ENCODE assay signal across 8 cellular contexts in genomic region chr15:90387534-90388461, GRCh38. TPM values are rescaled to one million over a fixed set of nuclear protein-coding genes. Genes with fewer than 3 reads are reported as not detected.
A peak's percentile ranks its signal among the peaks of the same experiment; 100 is the strongest.
DNase-seq lines count a peak whose midpoint lies in the region; TF ChIP-seq lines count a peak whose summit lies in the region.

Gene IQGAP1 (plus strand): TSS chr15:90388242. CDS start chr15:90388342, 100 bp downstream.

- peaks cover 36% of the 10 kb centered on the region for H3K36me3 Mint-ChIP-seq in activated T-helper 2 cell treated with anti-CD3 and anti-CD28 coated beads, Interferon-gamma antibody, Interleukin-2, Interleukin-4, amounts not matched to agents 10 μg/mL and 5 μg/mL and 100 μg/mL, durations not matched to agents 14 hours and 24 hours and 36 hours (ENCODE audit: low read depth)
- H3K36me3 Mint-ChIP-seq in nephron (ENCODE audit: low read depth): peaks cover 15% of the 10 kb centered on the region
- H3K36me3 Mint-ChIP-seq in stimulated activated naive CD8-positive, alpha-beta T cell treated with anti-CD3 and anti-CD28 coated beads, Interleukin-15, Interleukin-2, amounts not matched to agents 100 ng/mL and 50 ng/mL, for 24 hours (ENCODE audit: low read depth): peaks cover 35% of the 10 kb centered on the region

- peaks cover 33% of the 10 kb centered on the region for H3K4me1 Mint-ChIP-seq in activated T-helper 2 cell treated with anti-CD3 and anti-CD28 coated beads, Interferon-gamma antibody, Interleukin-2, Interleukin-4, amounts not matched to agents 10 μg/mL and 5 μg/mL and 100 μg/mL, durations not matched to agents 14 hours and 24 hours and 36 hours (ENCODE audit: low read depth)
- H3K4me1 Mint-ChIP-seq in nephron: peaks cover 50% of the 10 kb centered on the region
- peaks cover 48% of the 10 kb centered on the region for H3K4me1 Mint-ChIP-seq in stimulated activated naive CD8-positive, alpha-beta T cell treated with anti-CD3 and anti-CD28 coated beads, Interleukin-15, Interleukin-2, amounts not matched to agents 100 ng/mL and 50 ng/mL, for 24 hours (ENCODE audit: low read depth)

- POLR2A ChIA-PET in RWPE1 (lab: Yijun Ruan, JAX; ENCODE audit: low non-redundant PET): interaction anchor here (0.5 to 1.3 kb wide), 4 partner anchors 12 to 61 kb away, joined by 4 to 7 read pairs (median 6); partner anchors contain the start of gene ZNF774

- H3K27ac Mint-ChIP-seq in activated T-helper 2 cell treated with anti-CD3 and anti-CD28 coated beads, Interferon-gamma antibody, Interleukin-2, Interleukin-4, amounts not matched to agents 10 μg/mL and 5 μg/mL and 100 μg/mL, durations not matched to agents 14 hours and 24 hours and 36 hours: peak within 1 kb of the TSS; percentile 95
- H3K27ac Mint-ChIP-seq in nephron: peak within 1 kb of the TSS; percentile 88 to 96 (median 93)
- peak within 1 kb of the TSS; percentile 89 for H3K27ac Mint-ChIP-seq in stimulated activated naive CD8-positive, alpha-beta T cell treated with anti-CD3 and anti-CD28 coated beads, Interleukin-15, Interleukin-2, amounts not matched to agents 100 ng/mL and 50 ng/mL, for 24 hours

- DNase-seq in Daoy (ENCODE audit: low read depth) (peak; percentile 94), GOT3 (lab: John Stamatoyannopoulos, UW) (peak; percentile 90), LNCaP clone FGC (ENCODE audit: low read depth) (peak; percentile 85), RWPE1 (ENCODE audit: low spot score) (peak; percentile 99), fibroblast of pulmonary artery (ENCODE audit: low read depth) (peak; percentile 97)
- peak; percentile 96 for DNase-seq in activated T-helper 2 cell treated with anti-CD3 and anti-CD28 coated beads, Interferon-gamma antibody, Interleukin-2, Interleukin-4, amounts not matched to agents 10 μg/mL and 5 μg/mL and 100 μg/mL, durations not matched to agents 14 hours and 24 hours and 36 hours (ENCODE audit: low spot score)

- intact Hi-C loops in activated T-helper 2 cell treated with anti-CD3 and anti-CD28 coated beads, Interferon-gamma antibody, Interleukin-2, Interleukin-4, amounts not matched to agents 10 μg/mL and 5 μg/mL and 100 μg/mL, durations not matched to agents 14 hours and 24 hours and 36 hours (cut with micrococcal nuclease): loop anchor here (1.0 to 2.0 kb wide), 3 partner anchors 10 to 35 kb away; partner anchors contain the start of gene ZNF774

- H3K4me3 Mint-ChIP-seq in activated T-helper 2 cell treated with anti-CD3 and anti-CD28 coated beads, Interferon-gamma antibody, Interleukin-2, Interleukin-4, amounts not matched to agents 10 μg/mL and 5 μg/mL and 100 μg/mL, durations not matched to agents 14 hours and 24 hours and 36 hours (ENCODE audit: low read depth): peak within 1 kb of the TSS; percentile 93
- H3K4me3 Mint-ChIP-seq in nephron: peak within 1 kb of the TSS; percentile 89 to 92 (median 90)
- peak within 1 kb of the TSS; percentile 85 for H3K4me3 Mint-ChIP-seq in stimulated activated naive CD8-positive, alpha-beta T cell treated with anti-CD3 and anti-CD28 coated beads, Interleukin-15, Interleukin-2, amounts not matched to agents 100 ng/mL and 50 ng/mL, for 24 hours

- H3K27ac ChIP-seq in RWPE1: peak within 1 kb of the TSS; percentile 94

- H3K9me3 Mint-ChIP-seq in activated T-helper 2 cell treated with anti-CD3 and anti-CD28 coated beads, Interferon-gamma antibody, Interleukin-2, Interleukin-4, amounts not matched to agents 10 μg/mL and 5 μg/mL and 100 μg/mL, durations not matched to agents 14 hours and 24 hours and 36 hours: no peaks in the 10 kb centered on the region
- H3K9me3 Mint-ChIP-seq in nephron: no peaks in the 10 kb centered on the region
- no peaks in the 10 kb centered on the region for H3K9me3 Mint-ChIP-seq in stimulated activated naive CD8-positive, alpha-beta T cell treated with anti-CD3 and anti-CD28 coated beads, Interleukin-15, Interleukin-2, amounts not matched to agents 100 ng/mL and 50 ng/mL, for 24 hours

- H3K27me3 Mint-ChIP-seq in activated T-helper 2 cell treated with anti-CD3 and anti-CD28 coated beads, Interferon-gamma antibody, Interleukin-2, Interleukin-4, amounts not matched to agents 10 μg/mL and 5 μg/mL and 100 μg/mL, durations not matched to agents 14 hours and 24 hours and 36 hours (ENCODE audit: low read depth): no peaks in the 10 kb centered on the region
- no peaks in the 10 kb centered on the region for H3K27me3 Mint-ChIP-seq in nephron (ENCODE audit: low read depth)
- H3K27me3 Mint-ChIP-seq in stimulated activated naive CD8-positive, alpha-beta T cell treated with anti-CD3 and anti-CD28 coated beads, Interleukin-15, Interleukin-2, amounts not matched to agents 100 ng/mL and 50 ng/mL, for 24 hours: no peaks in the 10 kb centered on the region

- TF ChIP-seq CTCF in LNCaP clone FGC (IDR thresholded peaks at IDR 0.05; ENCODE audit: control insufficient read depth, extremely low read depth, insufficient read depth) (no peak), RWPE1 (conservative IDR thresholded peaks at IDR 0.05; ENCODE audit: low read depth) (no peak), fibroblast of pulmonary artery (IDR thresholded peaks at IDR 0.05; ENCODE audit: low read length, missing control alignments) (no peak), nephron (IDR thresholded peaks at IDR 0.05; ENCODE audit: unreplicated experiment in 3 of 3) (no peak)

- H3K4me3 ChIP-seq in LNCaP clone FGC (ENCODE audit: low read depth, low read length) (peak within 1 kb of the TSS; percentile 69), fibroblast of pulmonary artery (replicated peaks; ENCODE audit: low read depth, low read length) (peak within 1 kb of the TSS; percentile 78)

- CTCF ChIA-PET in RWPE1 (lab: Yijun Ruan, JAX): interaction anchor here (0.5 to 1.0 kb wide), 3 partner anchors 94 to 242 kb away, joined by 3 read pairs; no protein-coding TSS in a partner anchor

RNA-seq across cellular contexts. Expression of gene IQGAP1, which starts in this region (rescaled TPM):
- total RNA-seq in Daoy (2014; rRNA removed; shearing (Covaris generic)): 98.5 and 143 TPM in 2 replicates
- 186 and 196 TPM in 2 replicates for total RNA-seq in activated T-helper 2 cell treated with anti-CD3 and anti-CD28 coated beads, Interferon-gamma antibody, Interleukin-2, Interleukin-4, amounts not matched to agents 10 μg/mL and 5 μg/mL and 100 μg/mL, durations not matched to agents 14 hours and 24 hours and 36 hours

Comparison
In these comparisons a context has a peak if more than half of its experiments do, and no peak if none do; other contexts are left out.
1. Peak in every context shown above with its lines: DNase-seq, H3K4me3 ChIP-seq and H3K27ac ChIP-seq.